In the genomic region with DNA sequence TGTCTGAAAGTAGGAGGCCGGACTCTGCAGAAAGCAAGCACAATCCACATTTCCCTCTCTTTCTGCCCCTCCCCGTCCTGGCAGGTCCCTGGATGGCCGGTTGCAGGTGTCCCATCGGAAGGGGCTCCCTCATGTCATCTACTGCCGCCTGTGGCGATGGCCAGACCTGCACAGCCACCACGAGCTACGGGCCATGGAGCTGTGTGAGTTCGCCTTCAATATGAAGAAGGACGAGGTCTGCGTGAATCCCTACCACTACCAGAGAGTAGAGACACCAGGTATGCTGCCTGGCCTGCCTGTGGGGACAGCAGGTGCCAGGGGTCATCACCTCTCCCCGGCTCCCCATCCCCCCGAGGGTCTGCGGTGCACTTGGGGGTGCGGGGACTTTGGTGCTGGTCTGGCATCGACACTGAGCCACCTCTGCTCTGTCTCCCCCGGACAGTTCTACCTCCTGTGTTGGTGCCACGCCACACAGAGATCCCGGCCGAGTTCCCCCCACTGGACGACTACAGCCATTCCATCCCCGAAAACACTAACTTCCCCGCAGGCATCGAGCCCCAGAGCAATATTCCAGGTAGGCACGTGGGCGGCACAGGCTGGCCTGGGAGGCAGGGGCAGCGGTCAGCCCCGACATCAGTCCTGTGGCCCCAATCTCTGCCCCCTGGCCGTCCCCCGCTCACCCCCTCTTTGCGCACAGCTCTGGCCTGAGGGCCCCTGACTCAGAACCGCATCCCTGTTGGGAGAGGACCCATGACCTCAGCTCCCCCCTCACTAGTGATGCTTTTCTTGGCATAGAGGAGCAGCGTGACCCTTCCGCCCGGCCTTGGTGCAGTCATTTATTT, we compare ENCODE assay signal across 14 cellular contexts.
DNase-seq lines count a peak whose midpoint lies in the region; ATAC-seq, FAIRE-seq and TF ChIP-seq lines count a peak whose summit lies in the region.
"Had no signal": no experiment of that assay in that cellular context is flagged by ENCODE, and none has a peak within 500 bp of the region (broad histone marks: within the 10 kb centered on the region; RNA-seq: fewer than 3 reads in every experiment).

No MANE protein-coding gene starts in this region.

- H3K4me1 ChIP-seq in ES-I3 (ENCODE audit: insufficient read depth, low read length) (peaks cover 23% of the 10 kb centered on the region; the same call in 1 of the 2 replicates), K562 (replicated peaks in 1 of 2; ENCODE audit: control insufficient read depth in 2 of 2, insufficient read depth in 2 of 2, low read length in 2 of 2) (no peaks in the 10 kb centered on the region; a peak in 3 of 5 replicates)

- in situ Hi-C loops in K562 (cut with MboI): no loop called here

- TF ChIP-seq RAD21 in K562 (CRISPR knock-in tag; conservative IDR thresholded peaks at IDR 0.05 in 1 of 2, IDR thresholded peaks at IDR 0.05 in 1 of 2): no peak

- intact Hi-C loops in K562 (cut with micrococcal nuclease): no loop called here
- intact Hi-C loops in left ventricle myocardium superior (cut with micrococcal nuclease): loop anchor here (10.0 kb wide), 2 partner anchors 90 kb away; a partner anchor contains a TSS

- H3K4me2 ChIP-seq in K562 (ENCODE audit: insufficient read depth, low read length): no peak overlapping the region

- no peak overlapping the region for H3K27ac ChIP-seq in K562 (ENCODE audit: extremely low read depth, low read depth, low read length)
- H3K27ac ChIP-seq: SJCRH30 had no signal

- no peak overlapping the region for H3K4me3 ChIP-seq in K562
- H3K4me3 ChIP-seq: GM12878, SJCRH30 had no signal

- H3K27me3 ChIP-seq in K562 (ENCODE audit: control insufficient read depth in 2 of 2, insufficient read depth in 2 of 2, low read length in 2 of 2): no peaks in the 10 kb centered on the region
- H3K27me3 ChIP-seq: SJCRH30 had no signal

- no TSS peak for BruUV-seq in K562 (replicated peaks; lab: Mats Ljungman, UMichigan)

- ATAC-seq in K562 (peak; percentile 51), left ventricle myocardium superior (peak; percentile 58), HG02970 (IDR thresholded peaks at IDR 0.05; ENCODE audit: low FRiP score, unreplicated experiment) (no peak), HG03025 (IDR thresholded peaks at IDR 0.05; ENCODE audit: low FRiP score, unreplicated experiment) (no peak)
- ATAC-seq: GM12878; naive thymus-derived CD8-positive, alpha-beta T cell had no signal

- H3K9me1 ChIP-seq in K562 (ENCODE audit: control insufficient read depth, insufficient read depth, low read length): no peaks in the 10 kb centered on the region

- CTCF ChIA-PET in K562 (lab: Yijun Ruan, JAX; ENCODE audit: low intra/inter-chr PET ratio): no interaction called here

- H4K20me1 ChIP-seq in K562 (replicated peaks; ENCODE audit: control insufficient read depth, insufficient read depth, low read length): 0 out of 2 replicates have a peak, but pooled peaks cover 8% of the 10 kb centered on the region

- no peaks in the 10 kb centered on the region for H3K9me3 Mint-ChIP-seq in progenitor cell of endocrine pancreas (ENCODE audit: low read depth)
- H3K9me3 Mint-ChIP-seq: IgD-negative memory B cell; naive thymus-derived CD8-positive, alpha-beta T cell had no signal

- no peak overlapping the region for H3K4me3 Mint-ChIP-seq in progenitor cell of endocrine pancreas (ENCODE audit: low read depth)
- H3K4me3 Mint-ChIP-seq: naive thymus-derived CD8-positive, alpha-beta T cell had no signal

- H3K36me3 Mint-ChIP-seq in progenitor cell of endocrine pancreas (ENCODE audit: insufficient read depth): peaks cover 22% of the 10 kb centered on the region

- H3K36me3 ChIP-seq in ES-I3 (ENCODE audit: insufficient read depth, low read length) (peaks cover 5% of the 10 kb centered on the region; the same call in 1 of the 2 replicates), K562 (ENCODE audit: control insufficient read depth, insufficient read depth, low read length) (peaks cover 36% of the 10 kb centered on the region; the same call in 2 of the 3 replicates)

- DNase-seq in K562 (ENCODE audit: extremely low read depth in 1 of 4, low spot score in 3 of 4) (no peak), left ventricle myocardium superior (peak; percentile 62), progenitor cell of endocrine pancreas (ENCODE audit: low spot score, unreplicated experiment) (no peak), OCI-M2 (lab: John Stamatoyannopoulos, UW; ENCODE audit: unreplicated experiment) (no peak)
- DNase-seq in activated CD4-positive, alpha-beta T cell treated with anti-CD3 and anti-CD28 coated beads, Interleukin-2, amount 50 U/mL, for 1 hour: no peak
- DNase-seq: activated CD4-positive, alpha-beta T cell treated with anti-CD3 and anti-CD28 coated beads, Interleukin-2, amount 50 U/mL, for 48 hours; naive thymus-derived CD8-positive, alpha-beta T cell; SJCRH30; stimulated activated CD4-positive, alpha-beta T cell treated with anti-CD3 and anti-CD28 coated beads, Interleukin-4, amount 100 ng/mL, for 4 hours had no signal

- H3K27me3 Mint-ChIP-seq in progenitor cell of endocrine pancreas: no peaks in the 10 kb centered on the region
- H3K27me3 Mint-ChIP-seq: IgD-negative memory B cell; naive thymus-derived CD8-positive, alpha-beta T cell had no signal

- no peak overlapping the region for H2AFZ ChIP-seq in K562 (ENCODE audit: low read depth, low read length)

- WGBS in K562 (ENCODE audit: insufficient coverage, low coverage, missing lambda C conversion rate): 94% methylated on average over 25 of the region's 35 CpGs

- H3K4me1 Mint-ChIP-seq in progenitor cell of endocrine pancreas (ENCODE audit: low read depth): peaks cover 15% of the 10 kb centered on the region

- FAIRE-seq in K562 (lab: Jason Lieb, UNC): no peak
- FAIRE-seq: GM12878 had no signal

- POLR2A ChIA-PET in K562 (lab: Yijun Ruan, JAX): interaction anchor here (0.5 kb wide), 1 partner anchor 197 kb away, joined by 3 read pairs; no protein-coding TSS in a partner anchor

- no peak for TF ChIP-seq POLR2A in K562 (conservative IDR thresholded peaks at IDR 0.05)

- 0 out of 6 replicates have a peak, but pooled peaks of 1 of the 3 experiments have one; percentile 4 for TF ChIP-seq CTCF in K562 (IDR thresholded peaks at IDR 0.05 in 2 of 3, conservative IDR thresholded peaks at IDR 0.05 in 1 of 3; ENCODE audit: insufficient read depth in 2 of 3, low read depth in 1 of 3, low read length in 3 of 3)
- TF ChIP-seq CTCF in progenitor cell of endocrine pancreas (IDR thresholded peaks at IDR 0.05; ENCODE audit: unreplicated experiment): peak; percentile 37

- H3K9me3 ChIP-seq in ES-I3 (ENCODE audit: control insufficient read depth, insufficient read depth, low read length) (no peaks in the 10 kb centered on the region), K562 (replicated peaks; ENCODE audit: control insufficient read depth, insufficient read depth, low read depth, low read length) (no peaks in the 10 kb centered on the region)
- H3K9me3 ChIP-seq: SJCRH30 had no signal

- TF ChIP-seq EP300 in K562 (IDR thresholded peaks at IDR 0.05; ENCODE audit: low read length): no peak

- H3K79me2 ChIP-seq in K562 (ENCODE audit: control insufficient read depth, insufficient read depth, low read length): no peaks in the 10 kb centered on the region

- H3K9ac ChIP-seq in ES-I3 (ENCODE audit: low read depth, low read length): peak overlapping the region; percentile 22; the same call in 1 of the 2 replicates
- H3K9ac ChIP-seq in K562 (ENCODE audit: insufficient read depth in 1 of 2, low read depth in 2 of 2, low read length in 2 of 2): no peak overlapping the region

- H3K27ac Mint-ChIP-seq in progenitor cell of endocrine pancreas: no peak overlapping the region
- H3K27ac Mint-ChIP-seq: naive thymus-derived CD8-positive, alpha-beta T cell had no signal

TF ChIP-seq in K562, 482 proteins besides CTCF, POLR2A, EP300 and RAD21:
- no peak for TF ChIP-seq NCOA6 (IDR thresholded peaks at IDR 0.05)
- TF ChIP-seq POLR3A (IDR thresholded peaks at IDR 0.05; ENCODE audit: borderline replicate concordance, extremely low read depth, insufficient read depth, insufficient read length): no peak
- no peak for TF ChIP-seq KLF16 (IDR thresholded peaks at IDR 0.05)
- TF ChIP-seq RHOXF2B (CRISPR knock-in tag; conservative IDR thresholded peaks at IDR 0.05): no peak
- no peak for TF ChIP-seq HNRNPH1 (optimal IDR thresholded peaks at IDR 0.05; ENCODE audit: low read depth, low read length)
- no peak for TF ChIP-seq PCBP1 (IDR thresholded peaks at IDR 0.05; ENCODE audit: low read depth, low read length, poor library complexity, severe bottlenecking)
- TF ChIP-seq XRCC4 (IDR thresholded peaks at IDR 0.05; ENCODE audit: extremely low read depth, insufficient read depth, insufficient read length): no peak
- TF ChIP-seq CAMTA2 (CRISPR knock-in tag; conservative IDR thresholded peaks at IDR 0.05): no peak
- TF ChIP-seq TSC22D4 (tag; IDR thresholded peaks at IDR 0.05): no peak
- TF ChIP-seq JUND (IDR thresholded peaks at IDR 0.05; ENCODE audit: borderline replicate concordance, low read depth, low read length): no peak
- no peak for TF ChIP-seq JUND (tag; IDR thresholded peaks at IDR 0.05; ENCODE audit: borderline replicate concordance, low read depth, low read length)
- no peak for TF ChIP-seq ZNF121 (CRISPR knock-in tag; conservative IDR thresholded peaks at IDR 0.05)
- TF ChIP-seq TOE1 (IDR thresholded peaks at IDR 0.05; ENCODE audit: borderline replicate concordance): no peak
- TF ChIP-seq TOE1 (CRISPR knock-in tag; IDR thresholded peaks at IDR 0.05; ENCODE audit: borderline replicate concordance, low read depth): no peak
- TF ChIP-seq ZC3H11A (IDR thresholded peaks at IDR 0.05; ENCODE audit: low read depth, low read length): no peak
- no peak for TF ChIP-seq ZNF780A (CRISPR knock-in tag; IDR thresholded peaks at IDR 0.05)
TF ChIP-seq in K562: peak in this region for 0.

Comparison
In these comparisons a context has a peak if more than half of its experiments do, and no peak if none do; other contexts are left out.
1. ATAC-seq: peak in K562 (single experiment) and left ventricle myocardium superior (single experiment); none in HG02970 (single experiment) and HG03025 (single experiment).